16 cellular contexts compared by ENCODE assay signal in genomic region chr9:70614786-70615565, GRCh38.
A peak's percentile ranks its signal among the peaks of the same experiment; 100 is the strongest.
DNase-seq lines count a peak whose midpoint lies in the region; ATAC-seq lines count a peak whose summit lies in the region.
"Had no signal": no experiment of that assay in that cellular context is flagged by ENCODE, and none has a peak within 500 bp of the region (broad histone marks: within the 10 kb centered on the region; RNA-seq: fewer than 3 reads in every experiment).

No MANE protein-coding gene starts in this region.

- no peaks in the 10 kb centered on the region for H3K27me3 ChIP-seq in HAP-1 (ENCODE audit: low read depth)

- ATAC-seq in left ventricle myocardium superior (peak; percentile 87), sciatic nerve (peak; percentile 78), HG02870 (IDR thresholded peaks at IDR 0.05; ENCODE audit: unreplicated experiment) (no peak)
- ATAC-seq: K562 had no signal

- H3K9me3 ChIP-seq in HAP-1: no peaks in the 10 kb centered on the region

- H3K4me3 ChIP-seq in HAP-1: no peak overlapping the region
- H3K4me3 ChIP-seq: K562 had no signal

- in situ Hi-C loops in HAP-1 (cut with MboI; ENCODE audit: low sequenced_read_pairs): loop anchor here (10.0 kb wide), 1 partner anchor 200 kb away; the partner anchor contains the start of gene KLF9

- H3K36me3 ChIP-seq in HAP-1 (replicated peaks): peaks cover 4% of the 10 kb centered on the region; the same call in 1 of the 2 replicates

- intact Hi-C loops in left ventricle myocardium superior (cut with micrococcal nuclease) (loop anchor here (5.0 kb wide), 1 partner anchor 278 kb away; no protein-coding TSS in a partner anchor), sciatic nerve (cut with DNase I) (no loop called here)

- H3K4me1 ChIP-seq in HAP-1: peaks cover 58% of the 10 kb centered on the region

- peak; percentile 65 to 73 for DNase-seq in HAP-1 (ENCODE audit: low spot score in 2 of 2)
- peak; percentile 75 for DNase-seq in cerebellum (ENCODE audit: low spot score)
- peak; percentile 55 for DNase-seq in left ventricle myocardium superior
- no peak for DNase-seq in sciatic nerve (ENCODE audit: low spot score)
- DNase-seq in MV-4-11 (lab: John Stamatoyannopoulos, UW): no peak
- no peak for DNase-seq in NCI-H748 treated with DMSO at 0.1 percent for 48 hours (lab: John Stamatoyannopoulos, UW)
- DNase-seq in hepatic stellate cell (ENCODE audit: low spot score): no peak
- DNase-seq: activated CD4-positive, alpha-beta T cell treated with anti-CD3 and anti-CD28 coated beads for 4 hours; activated naive CD8-positive, alpha-beta T cell treated with anti-CD3 and anti-CD28 coated beads for 36 hours; DMS 273 treated with DMSO at 0.1 percent for 48 hours; NCI-H1092 treated with DMSO at 0.1 percent for 48 hours; NCI-H2227 treated with DMSO at 0.1 percent for 48 hours; stimulated activated CD4-positive, alpha-beta T cell treated with anti-CD3 and anti-CD28 coated beads, Interleukin-15, amount 100 ng/mL, for 24 hours; T-helper 9 cell had no signal

Comparison
In these comparisons a context has a peak if more than half of its experiments do, and no peak if none do; other contexts are left out.
1. DNase-seq: peak in HAP-1 (2 of 2), cerebellum (single experiment) and left ventricle myocardium superior (single experiment); none in sciatic nerve (single experiment), MV-4-11 (single experiment), NCI-H748 treated with DMSO at 0.1 percent for 48 hours (single experiment) and hepatic stellate cell (single experiment).